In the genomic region with DNA sequence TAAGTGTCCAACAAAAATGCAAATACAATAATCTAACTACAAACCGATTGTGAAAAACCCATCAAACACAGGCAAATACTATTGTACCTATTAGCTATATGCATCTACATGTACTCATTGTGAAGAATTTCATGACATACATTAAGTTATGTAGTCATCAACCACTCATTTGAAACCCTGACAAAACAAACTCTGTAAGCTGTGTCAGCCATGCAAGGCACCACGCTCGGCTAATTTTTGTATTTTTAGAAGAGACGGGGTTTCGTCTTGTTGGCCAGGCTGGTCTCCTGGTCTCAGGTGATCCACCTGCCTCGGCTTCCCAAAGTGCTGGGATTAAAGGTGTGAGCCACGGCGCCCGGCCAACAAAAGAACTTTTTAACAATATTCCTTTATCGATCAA, we compare ENCODE assay signal across 16 cellular contexts. TPM values are rescaled to one million over a fixed set of nuclear protein-coding genes. Genes with fewer than 3 reads are reported as not detected.
DNase-seq lines count a peak whose midpoint lies in the region; ATAC-seq, FAIRE-seq and TF ChIP-seq lines count a peak whose summit lies in the region.
"Had no signal": no experiment of that assay in that cellular context is flagged by ENCODE, and none has a peak within 500 bp of the region (broad histone marks: within the 10 kb centered on the region; RNA-seq: fewer than 3 reads in every experiment).

No MANE protein-coding gene starts in this region.

- ATAC-seq in GM19463 (IDR thresholded peaks at IDR 0.05; ENCODE audit: unreplicated experiment) (peak; percentile 10), HG03469 (IDR thresholded peaks at IDR 0.05; ENCODE audit: unreplicated experiment) (peak; percentile 28), GM21526 (IDR thresholded peaks at IDR 0.05; ENCODE audit: low FRiP score, unreplicated experiment) (no peak)
- ATAC-seq: activated T-cell treated with anti-CD3 and anti-CD28 coated beads, Interleukin-2, amount 50 U/mL, for 4 hours; Panc1 had no signal

- peak; percentile 70 for FAIRE-seq in GM12891 (lab: Jason Lieb, UNC)

- peak; percentile 15 for DNase-seq in GM12891 (ENCODE audit: insufficient read length, low spot score)
- peak; percentile 32 for DNase-seq in glomerular visceral epithelial cell (ENCODE audit: extremely low spot score)
- no peak for DNase-seq in effector CD8-positive, alpha-beta T cell (lab: John Stamatoyannopoulos, UW)
- no peak for DNase-seq in NCI-H526 (lab: John Stamatoyannopoulos, UW)
- DNase-seq in Kasumi-1 (lab: John Stamatoyannopoulos, UW), result no peak
- DNase-seq: activated CD4-positive, alpha-beta memory T cell treated with anti-CD3 and anti-CD28 coated beads for 36 hours; activated T-cell treated with anti-CD3 and anti-CD28 coated beads, Interleukin-2, amount 50 U/mL, for 4 hours; DMS 273 treated with DMSO at 0.1 percent for 48 hours; islet precursor cell; NCI-H2081; NCI-H526 treated with DMSO at 0.1 percent for 48 hours; transverse colon had no signal

- TF ChIP-seq POLR2A in GM12891 (IDR thresholded peaks at IDR 0.05; ENCODE audit: low read depth, low read length), result no peak

TF ChIP-seq in GM12891, 5 proteins besides CTCF, POLR2A, EP300 and RAD21:
- TF ChIP-seq PAX5 (IDR thresholded peaks at IDR 0.05; ENCODE audit: insufficient read depth, low read length, severe bottlenecking) (peak; percentile 94), POU2F2 (IDR thresholded peaks at IDR 0.05; ENCODE audit: low read depth, low read length) (no peak)

RNA-seq across cellular contexts. Expression of gene CDK19, which starts 4.1 kb away (rescaled TPM):
- 9.6 TPM for polyA plus RNA-seq in GM12891 (2012; ENCODE audit: low read depth, missing spikeins)

Comparison
In these comparisons a context has a peak if more than half of its experiments do, and no peak if none do; other contexts are left out.
1. DNase-seq: peak in GM12891 (single experiment) and glomerular visceral epithelial cell (single experiment); none in effector CD8-positive, alpha-beta T cell (single experiment), NCI-H526 (0 of 2) and Kasumi-1 (0 of 2).